1 cellular context compared by ENCODE assay signal in the genomic region with DNA sequence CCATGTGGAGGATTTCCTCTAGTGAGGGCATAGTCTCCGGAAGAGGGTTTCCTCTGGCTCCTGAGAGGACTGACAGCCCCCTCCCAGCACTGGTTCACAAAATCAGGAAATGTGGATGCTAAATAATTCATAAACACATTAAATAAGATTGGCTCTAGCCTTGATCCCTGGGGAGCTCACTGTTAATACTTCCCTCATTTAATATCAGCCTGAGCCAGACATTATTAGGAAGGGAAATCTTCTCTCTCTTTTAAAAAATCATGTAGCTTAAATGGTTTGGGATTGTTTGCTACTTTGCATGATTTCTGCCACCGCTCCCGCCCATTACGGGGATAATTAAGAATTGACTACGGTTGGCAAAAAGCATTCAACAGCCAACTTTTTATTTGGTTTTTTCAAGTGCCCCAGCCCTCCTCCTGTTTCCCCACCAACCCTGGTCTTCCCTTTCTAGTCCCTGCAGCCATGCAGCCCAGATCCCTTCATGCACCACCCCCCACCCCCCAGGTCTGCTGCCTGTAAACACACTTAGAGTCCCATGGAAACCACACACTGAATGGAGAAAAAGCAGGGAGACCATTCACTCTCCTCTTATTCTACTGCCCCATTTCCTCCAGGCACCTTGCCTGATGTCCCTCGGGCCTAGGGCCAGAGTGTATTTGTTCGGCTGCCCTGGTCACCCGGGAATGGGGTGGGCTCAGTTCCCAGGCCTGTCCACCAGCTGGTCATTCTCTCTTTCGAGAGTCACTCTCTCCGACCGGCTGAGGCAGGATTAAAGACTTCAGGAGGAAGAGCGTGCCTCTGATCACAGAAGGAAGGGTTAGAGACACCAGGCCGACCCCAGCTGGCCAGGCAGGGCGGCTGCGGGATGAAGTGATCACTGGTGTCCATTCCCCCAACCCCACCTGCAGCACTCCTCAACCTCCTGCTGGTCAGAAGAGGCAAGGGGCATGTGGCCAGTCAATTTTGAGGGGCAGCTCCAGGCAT.
TF ChIP-seq lines count a peak whose summit lies in the region.

No MANE protein-coding gene starts in this region.

TF ChIP-seq in IMR-90, 13 proteins besides CTCF, POLR2A, EP300 and RAD21:
- TF ChIP-seq RFX5 (IDR thresholded peaks at IDR 0.05; ENCODE audit: low read depth, low read length) = no peak
- no peak for TF ChIP-seq MAZ (IDR thresholded peaks at IDR 0.05; ENCODE audit: borderline replicate concordance, low read depth, low read length)
- TF ChIP-seq, protein P1, sequence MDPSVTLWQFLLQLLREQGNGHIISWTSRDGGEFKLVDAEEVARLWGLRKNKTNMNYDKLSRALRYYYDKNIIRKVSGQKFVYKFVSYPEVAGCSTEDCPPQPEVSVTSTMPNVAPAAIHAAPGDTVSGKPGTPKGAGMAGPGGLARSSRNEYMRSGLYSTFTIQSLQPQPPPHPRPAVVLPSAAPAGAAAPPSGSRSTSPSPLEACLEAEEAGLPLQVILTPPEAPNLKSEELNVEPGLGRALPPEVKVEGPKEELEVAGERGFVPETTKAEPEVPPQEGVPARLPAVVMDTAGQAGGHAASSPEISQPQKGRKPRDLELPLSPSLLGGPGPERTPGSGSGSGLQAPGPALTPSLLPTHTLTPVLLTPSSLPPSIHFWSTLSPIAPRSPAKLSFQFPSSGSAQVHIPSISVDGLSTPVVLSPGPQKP (IDR thresholded peaks at IDR 0.05; ENCODE audit: borderline replicate concordance, low read depth, low read length) = no peak
- TF ChIP-seq RCOR1 (IDR thresholded peaks at IDR 0.05; ENCODE audit: insufficient replicate concordance, low read length) = no peak
